Comparison of ENCODE assay signal across 28 cellular contexts in genomic region chr9:60545346-60546315, GRCh38.
A peak's percentile ranks its signal among the peaks of the same experiment; 100 is the strongest.
DNase-seq lines count a peak whose midpoint lies in the region; ATAC-seq, FAIRE-seq and TF ChIP-seq lines count a peak whose summit lies in the region.
"Had no signal": no experiment of that assay in that cellular context is flagged by ENCODE, and none has a peak within 500 bp of the region (broad histone marks: within the 10 kb centered on the region; RNA-seq: fewer than 3 reads in every experiment).

No MANE protein-coding gene starts in this region.

- no peak overlapping the region for H2AFZ ChIP-seq in SK-N-SH (ENCODE audit: low read depth)

- TF ChIP-seq EP300 in SK-N-SH (IDR thresholded peaks at IDR 0.05; ENCODE audit: borderline replicate concordance in 1 of 2, low read depth in 1 of 2, low read length in 1 of 2), result no peak
- no peak for TF ChIP-seq EP300 in sigmoid colon (IDR thresholded peaks at IDR 0.05)

- TF ChIP-seq CTCF in SK-N-SH (IDR thresholded peaks at IDR 0.05), result no peak
- no peak for TF ChIP-seq CTCF in GM10266 (IDR thresholded peaks at IDR 0.05; ENCODE audit: control insufficient read depth, insufficient read depth, low read depth, missing control alignments)
- TF ChIP-seq CTCF in kidney (IDR thresholded peaks at IDR 0.05; ENCODE audit: borderline replicate concordance, extremely low read depth, insufficient read depth), result no peak
- TF ChIP-seq CTCF in sigmoid colon (IDR thresholded peaks at IDR 0.05), result no peak
- TF ChIP-seq CTCF in CD14-positive monocyte (IDR thresholded peaks at IDR 0.05), result no peak

- H3K4me2 ChIP-seq in SK-N-SH, result no peak overlapping the region

- intact Hi-C loops in kidney (cut with DNase I), result no loop called here
- intact Hi-C loops in sigmoid colon (cut with DNase I), result no loop called here
- intact Hi-C loops in CD14-positive monocyte (cut with micrococcal nuclease), result no loop called here

- no peaks in the 10 kb centered on the region for H3K9me2 ChIP-seq in SK-N-SH

- H3K9ac ChIP-seq in SK-N-SH, result no peak overlapping the region
- no peak overlapping the region for H3K9ac ChIP-seq in kidney (ENCODE audit: low read length in 2 of 2)

- ATAC-seq in SK-N-SH treated with all-trans-retinoic acid at 6 μM for 48 hours (no peak), HG02840 (IDR thresholded peaks at IDR 0.05; ENCODE audit: low FRiP score, unreplicated experiment) (no peak)

- DNase-seq in SK-N-SH (peak; percentile 0), GM10266 (ENCODE audit: extremely low spot score) (peak; percentile 1), kidney (peak; percentile 47), sigmoid colon (peak; percentile 56), CD14-positive monocyte (ENCODE audit: low spot score) (no peak), T-helper 2 cell (no peak)
- DNase-seq: ACHN, BE2C, Calu3, DMS79 treated with DMSO at 0.1 percent for 48 hours, GF-D8, KBM-7, MV-4-11, NCI-H1105, NCI-H1436 treated with DMSO at 0.1 percent for 48 hours, NCI-H187 treated with DMSO at 0.1 percent for 48 hours, NCI-H2107, NCI-H446, NCI-H524 treated with DMSO at 0.1 percent for 48 hours, NCI-H774 had no signal

- H3K27ac Mint-ChIP-seq in CD14-positive monocyte, result peak overlapping the region in 1 of 7 donors; percentile 38

- no peaks in the 10 kb centered on the region for H3K27me3 ChIP-seq in SK-N-SH (ENCODE audit: insufficient read depth)
- no peaks in the 10 kb centered on the region for H3K27me3 ChIP-seq in sigmoid colon
- H3K27me3 ChIP-seq: BE2C had no signal

- no peak overlapping the region for H3K27ac ChIP-seq in SK-N-SH (ENCODE audit: low read depth in 2 of 2, low read length in 1 of 2)
- H3K27ac ChIP-seq in kidney (ENCODE audit: low read depth in 2 of 2, low read length in 2 of 2), result no peak overlapping the region
- H3K27ac ChIP-seq in sigmoid colon, result no peak overlapping the region
- H3K27ac ChIP-seq: 22Rv1 had no signal

- no peak for TF ChIP-seq RAD21 in SK-N-SH (IDR thresholded peaks at IDR 0.05; ENCODE audit: low read length)

- peaks cover 13 to 43% (median 25%) of the 10 kb centered on the region in 7 donors for H3K9me3 Mint-ChIP-seq in CD14-positive monocyte

- WGBS in SK-N-SH (ENCODE audit: low lambda C conversion rate), result 30% methylated on average over 12 of the region's 44 CpGs
- 94% methylated on average over 44 of the region's 44 CpGs for WGBS in sigmoid colon, 2 donors

- H3K4me3 ChIP-seq in SK-N-SH (ENCODE audit: low read depth in 2 of 2, low read length in 1 of 2), result no peak overlapping the region
- no peak overlapping the region for H3K4me3 ChIP-seq in kidney (ENCODE audit: low read length in 2 of 2)
- H3K4me3 ChIP-seq in sigmoid colon, result no peak overlapping the region

- H3K4me1 ChIP-seq in SK-N-SH (ENCODE audit: control insufficient read depth in 1 of 2, insufficient read depth in 2 of 2, low read depth in 1 of 2, low read length in 1 of 2) (no peaks in the 10 kb centered on the region), kidney (ENCODE audit: control insufficient read depth in 1 of 2, insufficient read depth in 1 of 2, low read depth in 1 of 2, low read length in 2 of 2) (no peaks in the 10 kb centered on the region), sigmoid colon (no peaks in the 10 kb centered on the region)
- H3K4me1 ChIP-seq: BE2C had no signal

- no peaks in the 10 kb centered on the region for H3K4me1 Mint-ChIP-seq in CD14-positive monocyte

- H3K36me3 ChIP-seq in SK-N-SH (replicated peaks in 1 of 2; ENCODE audit: control insufficient read depth in 1 of 2, insufficient read depth in 2 of 2, low read length in 1 of 2) (no peaks in the 10 kb centered on the region), kidney (ENCODE audit: control insufficient read depth in 1 of 2, insufficient read depth in 2 of 2, low read length in 2 of 2) (no peaks in the 10 kb centered on the region), sigmoid colon (no peaks in the 10 kb centered on the region)
- H3K36me3 ChIP-seq: BE2C had no signal

- CTCF ChIA-PET in SK-N-SH (lab: Yijun Ruan, JAX), result no interaction called here

- peaks cover 0 to 2% (median 0%) of the 10 kb centered on the region in 3 donors for H3K27me3 Mint-ChIP-seq in CD14-positive monocyte (ENCODE audit: low read depth in 3 of 3)

- no peak overlapping the region for H3K4me3 Mint-ChIP-seq in CD14-positive monocyte

- TF ChIP-seq POLR2A in sigmoid colon (IDR thresholded peaks at IDR 0.05), result no peak

- no peaks in the 10 kb centered on the region for H4K20me1 ChIP-seq in SK-N-SH (ENCODE audit: insufficient read depth)

- FAIRE-seq in kidney (lab: Jason Lieb, UNC), result no peak
- FAIRE-seq: GM12892, GM19239, H54, HTR-8/SVneo, RCC 7860 had no signal

- H3K79me2 ChIP-seq in SK-N-SH (ENCODE audit: insufficient read depth), result no peaks in the 10 kb centered on the region

- POLR2A ChIA-PET in SK-N-SH (lab: Yijun Ruan, JAX), result no interaction called here

- no peaks in the 10 kb centered on the region for H3F3A ChIP-seq in SK-N-SH (replicated peaks; ENCODE audit: insufficient read depth)

- H3K36me3 Mint-ChIP-seq in CD14-positive monocyte, result no peaks in the 10 kb centered on the region

- H3K9me3 ChIP-seq in SK-N-SH (peaks cover 3% of the 10 kb centered on the region; the same call in 1 of the 2 replicates), kidney (ENCODE audit: control insufficient read depth in 1 of 2, low read length in 2 of 2) (no peaks in the 10 kb centered on the region), sigmoid colon (peaks cover 0 to 6% (median 2%) of the 10 kb centered on the region in 4 donors)
- H3K9me3 ChIP-seq: BE2C had no signal

TF ChIP-seq in SK-N-SH, 30 proteins besides CTCF, POLR2A, EP300 and RAD21:
- TF ChIP-seq NFIC (IDR thresholded peaks at IDR 0.05; ENCODE audit: borderline replicate concordance) (no peak), SMC3 (IDR thresholded peaks at IDR 0.05; ENCODE audit: low read depth, low read length) (no peak), FOSL2 (IDR thresholded peaks at IDR 0.05; ENCODE audit: borderline replicate concordance, low read depth) (no peak), RCOR1 (IDR thresholded peaks at IDR 0.05; ENCODE audit: low read length) (no peak), RFX5 (IDR thresholded peaks at IDR 0.05; ENCODE audit: low read length) (no peak), SIN3A (IDR thresholded peaks at IDR 0.05; ENCODE audit: borderline replicate concordance, low read depth, low read length) (no peak), IRF3 (IDR thresholded peaks at IDR 0.05; ENCODE audit: low read depth, low read length) (no peak)

TF ChIP-seq in SK-N-SH treated with all-trans-retinoic acid at 6 μM for 48 hours, 23 proteins besides CTCF, POLR2A, EP300 and RAD21 (continues in another document):
- TF ChIP-seq SNAI2 (CRISPR knock-in tag; IDR thresholded peaks at IDR 0.05) (no peak), ZC3H10 (CRISPR knock-in tag; IDR thresholded peaks at IDR 0.05) (no peak), CREB5 (CRISPR knock-in tag; IDR thresholded peaks at IDR 0.05; ENCODE audit: low read depth) (no peak), ARNTL (CRISPR knock-in tag; IDR thresholded peaks at IDR 0.05; ENCODE audit: borderline replicate concordance, low read depth) (no peak), BACH2 (CRISPR knock-in tag; IDR thresholded peaks at IDR 0.05; ENCODE audit: borderline replicate concordance) (no peak), ZNF8 (CRISPR knock-in tag; IDR thresholded peaks at IDR 0.05) (no peak), TSHZ2 (CRISPR knock-in tag; IDR thresholded peaks at IDR 0.05) (no peak), PATZ1 (CRISPR knock-in tag; IDR thresholded peaks at IDR 0.05; ENCODE audit: borderline replicate concordance) (no peak)

Comparison
In these comparisons a context has a peak if more than half of its experiments do, and no peak if none do; other contexts are left out.
1. DNase-seq: peak in SK-N-SH (single experiment), GM10266 (single experiment), kidney (single experiment) and sigmoid colon (single experiment); none in CD14-positive monocyte (single experiment) and T-helper 2 cell (0 of 5).